ENCODE assay signal across 11 cellular contexts in genomic region chr17:8924595-8924994, GRCh38. TPM values are rescaled to one million over a fixed set of nuclear protein-coding genes. Genes with fewer than 3 reads are reported as not detected.
DNase-seq lines count a peak whose midpoint lies in the region; ATAC-seq lines count a peak whose summit lies in the region.
"Had no signal": no experiment of that assay in that cellular context is flagged by ENCODE, and none has a peak within 500 bp of the region (broad histone marks: within the 10 kb centered on the region; RNA-seq: fewer than 3 reads in every experiment).

No MANE protein-coding gene starts in this region.

- DNase-seq in RPMI8226 (peak; percentile 52), NAMALWA (ENCODE audit: low spot score) (no peak), DMS79 treated with DMSO at 0.1 percent for 48 hours (lab: John Stamatoyannopoulos, UW) (no peak), mucosa of gallbladder (ENCODE audit: low spot score) (no peak)
- DNase-seq: amniotic stem cell, dorsolateral prefrontal cortex, kidney glomerular epithelial cell, NCI-H2081 had no signal

- ATAC-seq in GM18520 (IDR thresholded peaks at IDR 0.05; ENCODE audit: unreplicated experiment) (peak; percentile 73), GM19463 (IDR thresholded peaks at IDR 0.05; ENCODE audit: unreplicated experiment) (peak; percentile 69), HG02943 (IDR thresholded peaks at IDR 0.05; ENCODE audit: low read depth, unreplicated experiment) (peak; percentile 64)

RNA-seq across cellular contexts. Expression of gene PIK3R5, which starts 40.9 kb away (rescaled TPM):
- 17.1 TPM for total RNA-seq in mucosa of gallbladder

RNA-seq across cellular contexts. Expression of gene PIK3R6, which starts 57.1 kb away (rescaled TPM):
- 2.8 TPM for total RNA-seq in mucosa of gallbladder
